In genomic region chr4:74189331-74190043, GRCh38 we compare ENCODE assay signal across 7 cellular contexts. TPM values are rescaled to one million over a fixed set of nuclear protein-coding genes. Genes with fewer than 3 reads are reported as not detected.
A peak's percentile ranks its signal among the peaks of the same experiment; 100 is the strongest.
DNase-seq lines count a peak whose midpoint lies in the region; ATAC-seq and TF ChIP-seq lines count a peak whose summit lies in the region.

No MANE protein-coding gene starts in this region.

- RAD21 ChIA-PET in HCT116 (lab: Charles Lee; ENCODE audit: low non-redundant PET in 1 of 2, low total read pairs in 2 of 2, uncharacterized antibody in 2 of 2, unreplicated experiment in 2 of 2), result interaction anchor here in 1 of 2 experiments (0.7 to 1.0 kb wide), 3 partner anchors 9 to 131 kb away, joined by 3 to 5 read pairs (median 3); no protein-coding TSS in a partner anchor

- H3K27ac ChIP-seq in HCT116 (ENCODE audit: low read depth, low read length) (no peak overlapping the region), brain microvascular endothelial cell (no peak overlapping the region)

- POLR2A ChIA-PET in HCT116 (lab: Charles Lee), result interaction anchor here (1.0 kb wide), 1 partner anchor 442 kb away, joined by 3 read pairs; no protein-coding TSS in a partner anchor

- H3K4me3 ChIP-seq in HCT116 (replicated peaks in 1 of 2; ENCODE audit: low read depth in 1 of 2, low read length in 2 of 2) (no peak overlapping the region), brain microvascular endothelial cell (ENCODE audit: low read depth, low read length) (no peak overlapping the region)

- no peak overlapping the region for H3K4me2 ChIP-seq in HCT116 (ENCODE audit: low read length)

- CTCF ChIA-PET in HCT116 (lab: Charles Lee), result interaction anchor here (0.7 to 2.2 kb wide), 12 partner anchors 9 to 486 kb away, joined by 3 to 15 read pairs (median 4); no protein-coding TSS in a partner anchor

- no peak overlapping the region for H2AFZ ChIP-seq in HCT116 (ENCODE audit: low read depth, low read length, poor library complexity, severe bottlenecking)

- no TSS peak for BruUV-seq in HCT116 (replicated peaks; lab: Mats Ljungman, UMichigan)

- TF ChIP-seq POLR2A in HCT116 (IDR thresholded peaks at IDR 0.05; ENCODE audit: borderline replicate concordance, extremely low read depth, insufficient read depth, insufficient read length), result no peak

- H3K79me2 ChIP-seq in HCT116 (ENCODE audit: insufficient read depth, low read length), result no peaks in the 10 kb centered on the region

- in situ Hi-C loops in brain microvascular endothelial cell (cut with HindIII; ENCODE audit: low pct_ligation_motif_present, low sequenced_read_pairs), result loop anchor here (25.0 kb wide), 1 partner anchor 123 kb away; the partner anchor contains the start of gene EPGN

- ATAC-seq in HCT116 (peak; percentile 73), left lobe of liver (peak; percentile 72), HG02623 (IDR thresholded peaks at IDR 0.05; ENCODE audit: unreplicated experiment) (no peak)

- TF ChIP-seq RAD21 in HCT116 (IDR thresholded peaks at IDR 0.05; ENCODE audit: low read depth), result peak; percentile 87

- no peaks in the 10 kb centered on the region for H3K9me2 ChIP-seq in HCT116 (ENCODE audit: insufficient read depth)

- H3K9me3 ChIP-seq in HCT116 (ENCODE audit: control insufficient read depth in 1 of 2, insufficient read depth in 1 of 2, low read depth in 1 of 2, low read length in 2 of 2), result no peaks in the 10 kb centered on the region

- no peaks in the 10 kb centered on the region for H4K20me1 ChIP-seq in HCT116 (ENCODE audit: insufficient read depth)

- peaks cover 0 to 7% of the 10 kb centered on the region in 2 experiments; a peak in 1 of 4 replicates for H3K4me1 ChIP-seq in HCT116 (ENCODE audit: control insufficient read depth in 1 of 2, insufficient read depth in 2 of 2, low read length in 2 of 2)

- intact Hi-C loops in HCT116 (cut with micrococcal nuclease), result loop anchor here (1.0 to 2.0 kb wide), 2 partner anchors 122 to 485 kb away; no protein-coding TSS in a partner anchor
- intact Hi-C loops in posterior cingulate gyrus (cut with DNase I), result loop anchor here (2.0 kb wide), 1 partner anchor 121 kb away; no protein-coding TSS in a partner anchor

- no peak overlapping the region for H3K9ac ChIP-seq in HCT116 (ENCODE audit: low read length)

- peak; percentile 75 for DNase-seq in ELR (ENCODE audit: low read depth)
- peak; percentile 72 for DNase-seq in HCT116 (ENCODE audit: low read depth, low spot score)
- DNase-seq in NCI-H226, result peak; percentile 30
- no peak for DNase-seq in brain microvascular endothelial cell
- DNase-seq in left lobe of liver (ENCODE audit: low spot score), result no peak
- DNase-seq in posterior cingulate gyrus, result no peak

- H3K36me3 ChIP-seq in HCT116 (ENCODE audit: control insufficient read depth in 1 of 2, insufficient read depth in 2 of 2, low read length in 2 of 2) (0 out of 4 replicates have a peak, but pooled peaks cover 0 to 6% of the 10 kb centered on the region in 2 experiments), brain microvascular endothelial cell (replicated peaks) (no peaks in the 10 kb centered on the region)

- TF ChIP-seq CTCF in HCT116 (IDR thresholded peaks at IDR 0.05 in 2 of 3, conservative IDR thresholded peaks at IDR 0.05 in 1 of 3; ENCODE audit: borderline replicate concordance in 1 of 3, insufficient read depth in 1 of 3, low read depth in 2 of 3, low read length in 2 of 3) (peak; percentile 64 to 81 (median 76)), brain microvascular endothelial cell (IDR thresholded peaks at IDR 0.05; ENCODE audit: low read depth, low read length, missing control alignments) (peak; percentile 64)

- no peaks in the 10 kb centered on the region for H3K27me3 ChIP-seq in HCT116 (ENCODE audit: insufficient read depth, low read length)
- no peaks in the 10 kb centered on the region for H3K27me3 ChIP-seq in brain microvascular endothelial cell (replicated peaks)

TF ChIP-seq in HCT116, 20 proteins besides CTCF, POLR2A, EP300 and RAD21:
- TF ChIP-seq CEBPB (IDR thresholded peaks at IDR 0.05; ENCODE audit: low read depth) (no peak), MAX (IDR thresholded peaks at IDR 0.05) (no peak), POLR2AphosphoS5 (IDR thresholded peaks at IDR 0.05; ENCODE audit: low read depth, low read length) (no peak), ATF3 (IDR thresholded peaks at IDR 0.05) (no peak), SRF (IDR thresholded peaks at IDR 0.05; ENCODE audit: low read depth) (no peak), CBX3 (IDR thresholded peaks at IDR 0.05; ENCODE audit: low read depth) (no peak), ZNF274 (IDR thresholded peaks at IDR 0.05; ENCODE audit: low read depth, low read length) (no peak), ELF1 (IDR thresholded peaks at IDR 0.05; ENCODE audit: borderline replicate concordance, low read depth) (no peak), ZFX (IDR thresholded peaks at IDR 0.05) (no peak), SIN3A (IDR thresholded peaks at IDR 0.05; ENCODE audit: low read depth) (no peak), EZH2phosphoT487 (IDR thresholded peaks at IDR 0.05; ENCODE audit: borderline replicate concordance) (no peak), SP1 (IDR thresholded peaks at IDR 0.05; ENCODE audit: low read depth) (no peak), FOSL1 (IDR thresholded peaks at IDR 0.05; ENCODE audit: low read depth) (no peak), JUND (IDR thresholded peaks at IDR 0.05) (no peak), REST (IDR thresholded peaks at IDR 0.05; ENCODE audit: low read depth) (no peak), TCF7L2 (IDR thresholded peaks at IDR 0.05; ENCODE audit: borderline replicate concordance, extremely low read depth, insufficient read depth, insufficient read length) (no peak)

RNA-seq across cellular contexts. Expression of gene MTHFD2L, which starts 31.6 kb away (rescaled TPM):
- total RNA-seq in HCT116 (2021; ENCODE audit: unreplicated experiment), result 15.0 TPM
- 2.8 and 4.4 TPM in 2 replicates for polyA plus RNA-seq in HCT116 (2012)
- 21.0 TPM for total RNA-seq in left lobe of liver

Comparison
In these comparisons a context has a peak if more than half of its experiments do, and no peak if none do; other contexts are left out.
1. DNase-seq: peak in ELR (single experiment), HCT116 (single experiment) and NCI-H226 (single experiment); none in brain microvascular endothelial cell (single experiment), left lobe of liver (single experiment) and posterior cingulate gyrus (0 of 10).